Comparison of ENCODE assay signal across 1 cellular context in genomic region chr3:67654099-67654831, GRCh38.
A peak's percentile ranks its signal among the peaks of the same experiment; 100 is the strongest.
TF ChIP-seq lines count a peak whose summit lies in the region.

A gene with protein sequence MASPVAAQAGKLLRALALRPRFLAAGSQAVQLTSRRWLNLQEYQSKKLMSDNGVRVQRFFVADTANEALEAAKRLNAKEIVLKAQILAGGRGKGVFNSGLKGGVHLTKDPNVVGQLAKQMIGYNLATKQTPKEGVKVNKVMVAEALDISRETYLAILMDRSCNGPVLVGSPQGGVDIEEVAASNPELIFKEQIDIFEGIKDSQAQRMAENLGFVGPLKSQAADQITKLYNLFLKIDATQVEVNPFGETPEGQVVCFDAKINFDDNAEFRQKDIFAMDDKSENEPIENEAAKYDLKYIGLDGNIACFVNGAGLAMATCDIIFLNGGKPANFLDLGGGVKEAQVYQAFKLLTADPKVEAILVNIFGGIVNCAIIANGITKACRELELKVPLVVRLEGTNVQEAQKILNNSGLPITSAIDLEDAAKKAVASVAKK (minus strand): TSS chr3:67654612. CDS start chr3:67654586, 26 bp downstream.

TF ChIP-seq in HepG2, 621 proteins besides CTCF, POLR2A, EP300 and RAD21 (continued from another document and continues in another):
- TF ChIP-seq MXD3 (CRISPR knock-in tag; IDR thresholded peaks at IDR 0.05) (peak; percentile 46; the same call in 1 of the 2 replicates), ARHGAP35 (CRISPR knock-in tag; IDR thresholded peaks at IDR 0.05; ENCODE audit: borderline replicate concordance) (peak; percentile 61; the same call in 1 of the 2 replicates), HNRNPH1 (optimal IDR thresholded peaks at IDR 0.05; ENCODE audit: low read depth, low read length) (no peak), ZMYM3 (CRISPR knock-in tag; IDR thresholded peaks at IDR 0.05) (0 out of 2 replicates have a peak, but pooled peaks have one; percentile 14), RBAK (CRISPR knock-in tag; IDR thresholded peaks at IDR 0.05) (no peak), PHF21A (CRISPR knock-in tag; IDR thresholded peaks at IDR 0.05) (peak; percentile 31; the same call in 1 of the 2 replicates), BRD4 (CRISPR knock-in tag; IDR thresholded peaks at IDR 0.05) (peak; percentile 71; the same call in 1 of the 2 replicates), ZFP91 (CRISPR knock-in tag; IDR thresholded peaks at IDR 0.05; ENCODE audit: borderline replicate concordance) (peak; percentile 98), ZNF557 (CRISPR knock-in tag; IDR thresholded peaks at IDR 0.05) (no peak), ZNF205 (CRISPR knock-in tag; IDR thresholded peaks at IDR 0.05) (no peak), HOMEZ (CRISPR knock-in tag; IDR thresholded peaks at IDR 0.05; ENCODE audit: low read depth) (no peak), ZBTB46 (CRISPR knock-in tag; IDR thresholded peaks at IDR 0.05; ENCODE audit: borderline replicate concordance) (0 out of 2 replicates have a peak, but pooled peaks have one; percentile 30), ZNF83 (CRISPR knock-in tag; IDR thresholded peaks at IDR 0.05; ENCODE audit: borderline replicate concordance) (no peak), AKAP8 (CRISPR knock-in tag; IDR thresholded peaks at IDR 0.05) (no peak; the same call in 1 of the 2 replicates), RXRA (CRISPR knock-in tag; IDR thresholded peaks at IDR 0.05) (peak; percentile 47; the same call in 1 of the 2 replicates), HMGA1 (CRISPR knock-in tag; conservative IDR thresholded peaks at IDR 0.05) (no peak), RFXANK (CRISPR knock-in tag; IDR thresholded peaks at IDR 0.05) (no peak), ZNF547 (CRISPR knock-in tag; IDR thresholded peaks at IDR 0.05) (peak; percentile 87), ZNF333 (CRISPR knock-in tag; IDR thresholded peaks at IDR 0.05; ENCODE audit: borderline replicate concordance) (no peak), PHF5A (CRISPR knock-in tag; IDR thresholded peaks at IDR 0.05; ENCODE audit: low read depth, unreplicated experiment) (no peak), SNAI1 (CRISPR knock-in tag; IDR thresholded peaks at IDR 0.05; ENCODE audit: borderline replicate concordance) (no peak), ZNF530 (CRISPR knock-in tag; IDR thresholded peaks at IDR 0.05; ENCODE audit: low read depth) (no peak), ARID2 (CRISPR knock-in tag; IDR thresholded peaks at IDR 0.05; ENCODE audit: borderline replicate concordance) (peak; percentile 79; the same call in 1 of the 2 replicates), SMYD3 (CRISPR knock-in tag; IDR thresholded peaks at IDR 0.05) (peak; percentile 75), FOXA3 (CRISPR knock-in tag; IDR thresholded peaks at IDR 0.05) (no peak), ZNF737 (CRISPR knock-in tag; IDR thresholded peaks at IDR 0.05; ENCODE audit: borderline replicate concordance) (no peak), KDM4B (CRISPR knock-in tag; IDR thresholded peaks at IDR 0.05) (no peak), CREM (IDR thresholded peaks at IDR 0.05) (no peak), CREM (CRISPR knock-in tag; IDR thresholded peaks at IDR 0.05) (no peak), MLLT10 (CRISPR knock-in tag; IDR thresholded peaks at IDR 0.05) (no peak), ZNF230 (CRISPR knock-in tag; IDR thresholded peaks at IDR 0.05) (no peak), ZNF605 (CRISPR knock-in tag; IDR thresholded peaks at IDR 0.05) (no peak), TBL1XR1 (IDR thresholded peaks at IDR 0.05; ENCODE audit: borderline replicate concordance, low read length, partially characterized antibody) (no peak), ZNF572 (CRISPR knock-in tag; IDR thresholded peaks at IDR 0.05) (no peak), ZNF44 (CRISPR knock-in tag; IDR thresholded peaks at IDR 0.05) (no peak), ZFX (CRISPR knock-in tag; IDR thresholded peaks at IDR 0.05; ENCODE audit: low read depth) (peak; percentile 92; the same call in 1 of the 2 replicates), ZSCAN9 (CRISPR knock-in tag; IDR thresholded peaks at IDR 0.05; ENCODE audit: borderline replicate concordance) (0 out of 2 replicates have a peak, but pooled peaks have one; percentile 49), ZNF619 (CRISPR knock-in tag; IDR thresholded peaks at IDR 0.05) (no peak), ZNF607 (CRISPR knock-in tag; IDR thresholded peaks at IDR 0.05; ENCODE audit: borderline replicate concordance) (peak; percentile 65; the same call in 1 of the 2 replicates), POLR2G (IDR thresholded peaks at IDR 0.05; ENCODE audit: low read depth, low read length) (peak; percentile 92), CEBPG (CRISPR knock-in tag; IDR thresholded peaks at IDR 0.05) (no peak), GFI1 (CRISPR knock-in tag; IDR thresholded peaks at IDR 0.05; ENCODE audit: borderline replicate concordance) (peak; percentile 17; the same call in 1 of the 2 replicates), ZNF354B (CRISPR knock-in tag; IDR thresholded peaks at IDR 0.05) (no peak), TOPORS (CRISPR knock-in tag; IDR thresholded peaks at IDR 0.05) (peak; percentile 38), THAP7 (CRISPR knock-in tag; IDR thresholded peaks at IDR 0.05) (no peak; the same call in 1 of the 2 replicates), IRX3 (CRISPR knock-in tag; IDR thresholded peaks at IDR 0.05; ENCODE audit: borderline replicate concordance, low read depth) (peak; percentile 76; the same call in 1 of the 2 replicates)
- TF ChIP-seq, protein P1, sequence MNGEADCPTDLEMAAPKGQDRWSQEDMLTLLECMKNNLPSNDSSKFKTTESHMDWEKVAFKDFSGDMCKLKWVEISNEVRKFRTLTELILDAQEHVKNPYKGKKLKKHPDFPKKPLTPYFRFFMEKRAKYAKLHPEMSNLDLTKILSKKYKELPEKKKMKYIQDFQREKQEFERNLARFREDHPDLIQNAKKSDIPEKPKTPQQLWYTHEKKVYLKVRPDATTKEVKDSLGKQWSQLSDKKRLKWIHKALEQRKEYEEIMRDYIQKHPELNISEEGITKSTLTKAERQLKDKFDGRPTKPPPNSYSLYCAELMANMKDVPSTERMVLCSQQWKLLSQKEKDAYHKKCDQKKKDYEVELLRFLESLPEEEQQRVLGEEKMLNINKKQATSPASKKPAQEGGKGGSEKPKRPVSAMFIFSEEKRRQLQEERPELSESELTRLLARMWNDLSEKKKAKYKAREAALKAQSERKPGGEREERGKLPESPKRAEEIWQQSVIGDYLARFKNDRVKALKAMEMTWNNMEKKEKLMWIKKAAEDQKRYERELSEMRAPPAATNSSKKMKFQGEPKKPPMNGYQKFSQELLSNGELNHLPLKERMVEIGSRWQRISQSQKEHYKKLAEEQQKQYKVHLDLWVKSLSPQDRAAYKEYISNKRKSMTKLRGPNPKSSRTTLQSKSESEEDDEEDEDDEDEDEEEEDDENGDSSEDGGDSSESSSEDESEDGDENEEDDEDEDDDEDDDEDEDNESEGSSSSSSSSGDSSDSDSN (CRISPR knock-in tag; IDR thresholded peaks at IDR 0.05), result peak; percentile 96
- TF ChIP-seq, protein P2, sequence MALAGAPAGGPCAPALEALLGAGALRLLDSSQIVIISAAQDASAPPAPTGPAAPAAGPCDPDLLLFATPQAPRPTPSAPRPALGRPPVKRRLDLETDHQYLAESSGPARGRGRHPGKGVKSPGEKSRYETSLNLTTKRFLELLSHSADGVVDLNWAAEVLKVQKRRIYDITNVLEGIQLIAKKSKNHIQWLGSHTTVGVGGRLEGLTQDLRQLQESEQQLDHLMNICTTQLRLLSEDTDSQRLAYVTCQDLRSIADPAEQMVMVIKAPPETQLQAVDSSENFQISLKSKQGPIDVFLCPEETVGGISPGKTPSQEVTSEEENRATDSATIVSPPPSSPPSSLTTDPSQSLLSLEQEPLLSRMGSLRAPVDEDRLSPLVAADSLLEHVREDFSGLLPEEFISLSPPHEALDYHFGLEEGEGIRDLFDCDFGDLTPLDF (CRISPR knock-in tag; IDR thresholded peaks at IDR 0.05), result peak; percentile 52; the same call in 1 of the 2 replicates
- TF ChIP-seq, protein P3, sequence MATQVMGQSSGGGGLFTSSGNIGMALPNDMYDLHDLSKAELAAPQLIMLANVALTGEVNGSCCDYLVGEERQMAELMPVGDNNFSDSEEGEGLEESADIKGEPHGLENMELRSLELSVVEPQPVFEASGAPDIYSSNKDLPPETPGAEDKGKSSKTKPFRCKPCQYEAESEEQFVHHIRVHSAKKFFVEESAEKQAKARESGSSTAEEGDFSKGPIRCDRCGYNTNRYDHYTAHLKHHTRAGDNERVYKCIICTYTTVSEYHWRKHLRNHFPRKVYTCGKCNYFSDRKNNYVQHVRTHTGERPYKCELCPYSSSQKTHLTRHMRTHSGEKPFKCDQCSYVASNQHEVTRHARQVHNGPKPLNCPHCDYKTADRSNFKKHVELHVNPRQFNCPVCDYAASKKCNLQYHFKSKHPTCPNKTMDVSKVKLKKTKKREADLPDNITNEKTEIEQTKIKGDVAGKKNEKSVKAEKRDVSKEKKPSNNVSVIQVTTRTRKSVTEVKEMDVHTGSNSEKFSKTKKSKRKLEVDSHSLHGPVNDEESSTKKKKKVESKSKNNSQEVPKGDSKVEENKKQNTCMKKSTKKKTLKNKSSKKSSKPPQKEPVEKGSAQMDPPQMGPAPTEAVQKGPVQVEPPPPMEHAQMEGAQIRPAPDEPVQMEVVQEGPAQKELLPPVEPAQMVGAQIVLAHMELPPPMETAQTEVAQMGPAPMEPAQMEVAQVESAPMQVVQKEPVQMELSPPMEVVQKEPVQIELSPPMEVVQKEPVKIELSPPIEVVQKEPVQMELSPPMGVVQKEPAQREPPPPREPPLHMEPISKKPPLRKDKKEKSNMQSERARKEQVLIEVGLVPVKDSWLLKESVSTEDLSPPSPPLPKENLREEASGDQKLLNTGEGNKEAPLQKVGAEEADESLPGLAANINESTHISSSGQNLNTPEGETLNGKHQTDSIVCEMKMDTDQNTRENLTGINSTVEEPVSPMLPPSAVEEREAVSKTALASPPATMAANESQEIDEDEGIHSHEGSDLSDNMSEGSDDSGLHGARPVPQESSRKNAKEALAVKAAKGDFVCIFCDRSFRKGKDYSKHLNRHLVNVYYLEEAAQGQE (IDR thresholded peaks at IDR 0.05; ENCODE audit: borderline replicate concordance in 1 of 2, low read depth in 1 of 2, low read length in 2 of 2), result no peak
- TF ChIP-seq, protein P4, sequence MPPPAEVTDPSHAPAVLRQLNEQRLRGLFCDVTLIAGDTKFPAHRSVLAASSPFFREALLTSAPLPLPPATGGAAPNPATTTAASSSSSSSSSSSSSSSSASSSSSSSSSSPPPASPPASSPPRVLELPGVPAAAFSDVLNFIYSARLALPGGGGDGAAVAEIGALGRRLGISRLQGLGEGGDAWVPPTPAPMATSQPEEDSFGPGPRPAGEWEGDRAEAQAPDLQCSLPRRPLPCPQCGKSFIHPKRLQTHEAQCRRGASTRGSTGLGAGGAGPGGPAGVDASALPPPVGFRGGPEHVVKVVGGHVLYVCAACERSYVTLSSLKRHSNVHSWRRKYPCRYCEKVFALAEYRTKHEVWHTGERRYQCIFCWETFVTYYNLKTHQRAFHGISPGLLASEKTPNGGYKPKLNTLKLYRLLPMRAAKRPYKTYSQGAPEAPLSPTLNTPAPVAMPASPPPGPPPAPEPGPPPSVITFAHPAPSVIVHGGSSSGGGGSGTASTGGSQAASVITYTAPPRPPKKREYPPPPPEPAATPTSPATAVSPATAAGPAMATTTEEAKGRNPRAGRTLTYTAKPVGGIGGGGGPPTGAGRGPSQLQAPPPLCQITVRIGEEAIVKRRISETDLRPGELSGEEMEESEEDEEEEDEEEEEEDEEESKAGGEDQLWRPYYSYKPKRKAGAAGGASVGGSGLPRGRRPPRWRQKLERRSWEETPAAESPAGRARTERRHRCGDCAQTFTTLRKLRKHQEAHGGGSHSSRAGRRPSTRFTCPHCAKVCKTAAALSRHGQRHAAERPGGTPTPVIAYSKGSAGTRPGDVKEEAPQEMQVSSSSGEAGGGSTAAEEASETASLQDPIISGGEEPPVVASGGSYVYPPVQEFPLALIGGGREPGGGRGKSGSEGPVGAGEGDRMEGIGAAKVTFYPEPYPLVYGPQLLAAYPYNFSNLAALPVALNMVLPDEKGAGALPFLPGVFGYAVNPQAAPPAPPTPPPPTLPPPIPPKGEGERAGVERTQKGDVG (CRISPR knock-in tag; IDR thresholded peaks at IDR 0.05; ENCODE audit: borderline replicate concordance), result no peak
